In genomic region chr5:37638897-37639296, GRCh38 we compare ENCODE assay signal across 23 cellular contexts.
DNase-seq lines count a peak whose midpoint lies in the region; ATAC-seq, FAIRE-seq and TF ChIP-seq lines count a peak whose summit lies in the region.
"Had no signal": no experiment of that assay in that cellular context is flagged by ENCODE, and none has a peak within 500 bp of the region (broad histone marks: within the 10 kb centered on the region; RNA-seq: fewer than 3 reads in every experiment).

No MANE protein-coding gene starts in this region.

- no peak overlapping the region for H3K4me3 Mint-ChIP-seq in astrocyte (ENCODE audit: unreplicated experiment)
- H3K4me3 Mint-ChIP-seq: H9, IgD-negative memory B cell had no signal

- H3K4me1 ChIP-seq in A549: peaks cover 29% of the 10 kb centered on the region
- H3K4me1 ChIP-seq in astrocyte (ENCODE audit: insufficient read depth, low read length): peaks cover 4% of the 10 kb centered on the region
- no peaks in the 10 kb centered on the region for H3K4me1 ChIP-seq in upper lobe of right lung
- H3K4me1 ChIP-seq: BE2C had no signal

- no peak for TF ChIP-seq RAD21 in A549 (conservative IDR thresholded peaks at IDR 0.05 in 1 of 2, IDR thresholded peaks at IDR 0.05 in 1 of 2)

- H3K4me3 ChIP-seq in A549 (no peak overlapping the region), astrocyte (ENCODE audit: insufficient read depth, low read depth, low read length) (no peak overlapping the region), upper lobe of right lung (no peak overlapping the region)

- no peak overlapping the region for H3K9ac ChIP-seq in astrocyte (ENCODE audit: low read length)

- WGBS in A549 (ENCODE audit: missing lambda C conversion rate): 33% methylated on average over 1 of the region's 1 CpG

- no peaks in the 10 kb centered on the region for H3K9me3 ChIP-seq in A549
- H3K9me3 ChIP-seq in astrocyte (ENCODE audit: insufficient read depth, low read depth, low read length): no peaks in the 10 kb centered on the region
- no peaks in the 10 kb centered on the region for H3K9me3 ChIP-seq in upper lobe of right lung
- H3K9me3 ChIP-seq: BE2C had no signal

- DNase-seq in A549 (ENCODE audit: low read depth in 1 of 2, low spot score in 1 of 2) (no peak), HCEC 1CT (peak; percentile 22), astrocyte (ENCODE audit: low read depth) (peak; percentile 35), iris pigment epithelial cell (ENCODE audit: low read depth) (peak; percentile 38), RWPE1 (ENCODE audit: low spot score) (no peak), RPMI8226 (no peak), upper lobe of right lung (no peak)
- DNase-seq: 8988T; BE2C; CD4-positive, CD25-positive, alpha-beta regulatory T cell; COR-L47; H9; NCI-H1092 treated with DMSO at 0.1 percent for 48 hours; NCI-H1694; NCI-H2227 treated with DMSO at 0.1 percent for 48 hours; NCI-H510A treated with DMSO at 0.1 percent for 48 hours; NCI-H774; SW 1271 had no signal

- H3K27me3 ChIP-seq in astrocyte (ENCODE audit: insufficient read depth, low read length) (no peaks in the 10 kb centered on the region), upper lobe of right lung (no peaks in the 10 kb centered on the region)
- H3K27me3 ChIP-seq: BE2C had no signal

- intact Hi-C loops in upper lobe of right lung (cut with DNase I): no loop called here

- ATAC-seq in A549 (no peak), GM18498 (IDR thresholded peaks at IDR 0.05; ENCODE audit: unreplicated experiment) (no peak), upper lobe of right lung (no peak)

- no peak overlapping the region for H3K27ac Mint-ChIP-seq in astrocyte (ENCODE audit: unreplicated experiment)
- H3K27ac Mint-ChIP-seq: CD4-positive, CD25-positive, alpha-beta regulatory T cell; H9 had no signal

- POLR2A ChIA-PET in A549 (lab: Yijun Ruan, JAX) (no interaction called here), RWPE1 (lab: Yijun Ruan, JAX; ENCODE audit: low non-redundant PET) (no interaction called here)

- no peak for TF ChIP-seq POLR2A in A549 (IDR thresholded peaks at IDR 0.05; ENCODE audit: low read length)

- H3K9me3 Mint-ChIP-seq in astrocyte (ENCODE audit: unreplicated experiment): no peaks in the 10 kb centered on the region
- H3K9me3 Mint-ChIP-seq: H9 had no signal

- no peaks in the 10 kb centered on the region for H3K36me3 ChIP-seq in astrocyte (ENCODE audit: insufficient read depth, low read length)
- no peaks in the 10 kb centered on the region for H3K36me3 ChIP-seq in upper lobe of right lung
- H3K36me3 ChIP-seq: BE2C had no signal

- no peaks in the 10 kb centered on the region for H3K27me3 Mint-ChIP-seq in astrocyte (ENCODE audit: low read depth, unreplicated experiment)
- H3K27me3 Mint-ChIP-seq: CD4-positive, CD25-positive, alpha-beta regulatory T cell; IgD-negative memory B cell had no signal

- peak; percentile 13 for FAIRE-seq in A549 (lab: Jason Lieb, UNC)
- peak; percentile 45 for FAIRE-seq in astrocyte (lab: Jason Lieb, UNC)
- FAIRE-seq: GM12891, GM18507 had no signal

- peaks cover 2% of the 10 kb centered on the region for H3K36me3 Mint-ChIP-seq in astrocyte (ENCODE audit: low read depth, unreplicated experiment)

- no peak for TF ChIP-seq EP300 in A549 (IDR thresholded peaks at IDR 0.05)

- H3K27ac ChIP-seq in A549 (no peak overlapping the region), astrocyte (ENCODE audit: low read depth, low read length) (peak overlapping the region; percentile 45), RWPE1 (no peak overlapping the region), upper lobe of right lung (no peak overlapping the region)
- H3K27ac ChIP-seq: HL-60 had no signal

- H2AFZ ChIP-seq in astrocyte (ENCODE audit: low read depth, low read length): no peak overlapping the region

- H3K4me1 Mint-ChIP-seq in astrocyte (ENCODE audit: low read depth, unreplicated experiment): peaks cover 14% of the 10 kb centered on the region
- H3K4me1 Mint-ChIP-seq: H9, IgD-negative memory B cell had no signal

- H4K20me1 ChIP-seq in astrocyte (ENCODE audit: insufficient read depth, low read length): no peaks in the 10 kb centered on the region

- CTCF ChIA-PET in A549 (lab: Yijun Ruan, JAX): interaction anchor here (1.0 kb wide), 1 partner anchor 14 kb away, joined by 4 read pairs; no protein-coding TSS in a partner anchor
- CTCF ChIA-PET in RWPE1 (lab: Yijun Ruan, JAX): no interaction called here

- H3K79me2 ChIP-seq in astrocyte (ENCODE audit: insufficient read depth, low read length): no peaks in the 10 kb centered on the region

- TF ChIP-seq CTCF in A549 (IDR thresholded peaks at IDR 0.05): no peak
- TF ChIP-seq CTCF in astrocyte (IDR thresholded peaks at IDR 0.05; ENCODE audit: insufficient read depth, low read depth, low read length): no peak
- TF ChIP-seq CTCF in RWPE1 (conservative IDR thresholded peaks at IDR 0.05; ENCODE audit: low read depth): no peak
- TF ChIP-seq CTCF in upper lobe of right lung (IDR thresholded peaks at IDR 0.05): no peak

- no peak overlapping the region for H3K4me2 ChIP-seq in A549
- H3K4me2 ChIP-seq in astrocyte (ENCODE audit: low read length): no peak overlapping the region

TF ChIP-seq in A549, 52 proteins besides CTCF, POLR2A, EP300 and RAD21:
- TF ChIP-seq SMC3 (IDR thresholded peaks at IDR 0.05) (no peak), PBX3 (IDR thresholded peaks at IDR 0.05) (no peak), FOXS1 (CRISPR knock-in tag; IDR thresholded peaks at IDR 0.05) (no peak), HMGXB4 (CRISPR knock-in tag; IDR thresholded peaks at IDR 0.05; ENCODE audit: borderline replicate concordance) (no peak), ZSCAN20 (CRISPR knock-in tag; IDR thresholded peaks at IDR 0.05) (no peak), MAZ (IDR thresholded peaks at IDR 0.05; ENCODE audit: borderline replicate concordance, low read depth, low read length) (no peak), PHF8 (IDR thresholded peaks at IDR 0.05; ENCODE audit: borderline replicate concordance, low read depth) (no peak), ZNF302 (CRISPR knock-in tag; IDR thresholded peaks at IDR 0.05) (no peak), EHF (CRISPR knock-in tag; IDR thresholded peaks at IDR 0.05) (no peak), BHLHE40 (IDR thresholded peaks at IDR 0.05; ENCODE audit: low read depth, low read length) (no peak), TP53 (CRISPR knock-in tag; IDR thresholded peaks at IDR 0.05) (no peak), TFCP2L1 (CRISPR knock-in tag; IDR thresholded peaks at IDR 0.05) (no peak), ZFP36 (IDR thresholded peaks at IDR 0.05; ENCODE audit: borderline replicate concordance, partially characterized antibody) (no peak)

Comparison
In these comparisons a context has a peak if more than half of its experiments do, and no peak if none do; other contexts are left out.
1. DNase-seq: peak in HCEC 1CT (single experiment), astrocyte (single experiment) and iris pigment epithelial cell (single experiment); none in A549 (0 of 2), RWPE1 (single experiment), RPMI8226 (single experiment) and upper lobe of right lung (single experiment).